Comparison of ENCODE assay signal across 1 cellular context in the genomic region with DNA sequence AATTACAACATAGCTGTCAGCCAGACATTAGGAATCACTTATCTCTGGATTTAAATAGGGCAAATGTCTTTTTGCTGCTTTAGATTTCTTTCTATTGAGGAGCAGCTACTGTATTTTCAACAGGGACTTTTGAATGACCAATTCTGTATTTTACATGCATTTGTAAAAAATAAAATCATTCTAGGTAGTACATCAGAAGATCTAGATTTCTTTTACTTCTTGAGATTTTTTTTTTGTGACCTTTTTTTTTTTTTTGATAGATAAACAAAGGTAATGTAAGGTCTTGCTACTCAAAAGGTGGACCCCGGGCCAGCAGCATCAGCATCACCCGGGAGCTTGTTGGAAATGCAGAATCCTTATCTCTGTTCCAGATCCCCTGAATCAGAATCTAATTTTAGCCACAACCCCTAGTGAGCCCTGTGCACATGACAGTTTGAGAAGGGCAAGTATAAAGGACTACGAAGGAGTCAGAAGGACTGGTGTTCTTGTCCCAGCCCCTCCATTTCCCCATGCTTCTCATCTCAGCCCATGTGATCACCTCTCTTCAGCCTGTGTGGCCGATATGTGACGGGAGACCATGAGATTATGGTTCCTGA.
TF ChIP-seq lines count a peak whose summit lies in the region.

No MANE protein-coding gene starts in this region.

TF ChIP-seq in A549, 52 proteins besides CTCF, POLR2A, EP300 and RAD21 (continued from another document):
- TF ChIP-seq, protein P1, sequence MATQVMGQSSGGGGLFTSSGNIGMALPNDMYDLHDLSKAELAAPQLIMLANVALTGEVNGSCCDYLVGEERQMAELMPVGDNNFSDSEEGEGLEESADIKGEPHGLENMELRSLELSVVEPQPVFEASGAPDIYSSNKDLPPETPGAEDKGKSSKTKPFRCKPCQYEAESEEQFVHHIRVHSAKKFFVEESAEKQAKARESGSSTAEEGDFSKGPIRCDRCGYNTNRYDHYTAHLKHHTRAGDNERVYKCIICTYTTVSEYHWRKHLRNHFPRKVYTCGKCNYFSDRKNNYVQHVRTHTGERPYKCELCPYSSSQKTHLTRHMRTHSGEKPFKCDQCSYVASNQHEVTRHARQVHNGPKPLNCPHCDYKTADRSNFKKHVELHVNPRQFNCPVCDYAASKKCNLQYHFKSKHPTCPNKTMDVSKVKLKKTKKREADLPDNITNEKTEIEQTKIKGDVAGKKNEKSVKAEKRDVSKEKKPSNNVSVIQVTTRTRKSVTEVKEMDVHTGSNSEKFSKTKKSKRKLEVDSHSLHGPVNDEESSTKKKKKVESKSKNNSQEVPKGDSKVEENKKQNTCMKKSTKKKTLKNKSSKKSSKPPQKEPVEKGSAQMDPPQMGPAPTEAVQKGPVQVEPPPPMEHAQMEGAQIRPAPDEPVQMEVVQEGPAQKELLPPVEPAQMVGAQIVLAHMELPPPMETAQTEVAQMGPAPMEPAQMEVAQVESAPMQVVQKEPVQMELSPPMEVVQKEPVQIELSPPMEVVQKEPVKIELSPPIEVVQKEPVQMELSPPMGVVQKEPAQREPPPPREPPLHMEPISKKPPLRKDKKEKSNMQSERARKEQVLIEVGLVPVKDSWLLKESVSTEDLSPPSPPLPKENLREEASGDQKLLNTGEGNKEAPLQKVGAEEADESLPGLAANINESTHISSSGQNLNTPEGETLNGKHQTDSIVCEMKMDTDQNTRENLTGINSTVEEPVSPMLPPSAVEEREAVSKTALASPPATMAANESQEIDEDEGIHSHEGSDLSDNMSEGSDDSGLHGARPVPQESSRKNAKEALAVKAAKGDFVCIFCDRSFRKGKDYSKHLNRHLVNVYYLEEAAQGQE (IDR thresholded peaks at IDR 0.05), result no peak
- TF ChIP-seq, protein P2, sequence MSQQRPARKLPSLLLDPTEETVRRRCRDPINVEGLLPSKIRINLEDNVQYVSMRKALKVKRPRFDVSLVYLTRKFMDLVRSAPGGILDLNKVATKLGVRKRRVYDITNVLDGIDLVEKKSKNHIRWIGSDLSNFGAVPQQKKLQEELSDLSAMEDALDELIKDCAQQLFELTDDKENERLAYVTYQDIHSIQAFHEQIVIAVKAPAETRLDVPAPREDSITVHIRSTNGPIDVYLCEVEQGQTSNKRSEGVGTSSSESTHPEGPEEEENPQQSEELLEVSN (IDR thresholded peaks at IDR 0.05; ENCODE audit: borderline replicate concordance, low read depth), result no peak
- TF ChIP-seq RFX5 (IDR thresholded peaks at IDR 0.05) (no peak), ZNF302 (CRISPR knock-in tag; IDR thresholded peaks at IDR 0.05) (no peak), HEYL (CRISPR knock-in tag; IDR thresholded peaks at IDR 0.05) (no peak), HDAC2 (IDR thresholded peaks at IDR 0.05) (no peak), SREBF2 (IDR thresholded peaks at IDR 0.05) (no peak), CHD2 (IDR thresholded peaks at IDR 0.05; ENCODE audit: low read length, partially characterized antibody) (no peak), JUN (IDR thresholded peaks at IDR 0.05) (no peak), SMC3 (IDR thresholded peaks at IDR 0.05) (no peak), TFCP2L1 (CRISPR knock-in tag; IDR thresholded peaks at IDR 0.05) (no peak)
- TF ChIP-seq, protein P3, sequence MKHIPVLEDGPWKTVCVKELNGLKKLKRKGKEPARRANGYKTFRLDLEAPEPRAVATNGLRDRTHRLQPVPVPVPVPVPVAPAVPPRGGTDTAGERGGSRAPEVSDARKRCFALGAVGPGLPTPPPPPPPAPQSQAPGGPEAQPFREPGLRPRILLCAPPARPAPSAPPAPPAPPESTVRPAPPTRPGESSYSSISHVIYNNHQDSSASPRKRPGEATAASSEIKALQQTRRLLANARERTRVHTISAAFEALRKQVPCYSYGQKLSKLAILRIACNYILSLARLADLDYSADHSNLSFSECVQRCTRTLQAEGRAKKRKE (CRISPR knock-in tag; IDR thresholded peaks at IDR 0.05; ENCODE audit: low read depth), result no peak
- TF ChIP-seq, protein P4, sequence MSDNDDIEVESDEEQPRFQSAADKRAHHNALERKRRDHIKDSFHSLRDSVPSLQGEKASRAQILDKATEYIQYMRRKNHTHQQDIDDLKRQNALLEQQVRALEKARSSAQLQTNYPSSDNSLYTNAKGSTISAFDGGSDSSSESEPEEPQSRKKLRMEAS (IDR thresholded peaks at IDR 0.05), result no peak
TF ChIP-seq in A549: peak in this region for 0.
